In genomic region chr16:4263504-4264436, GRCh38 we compare ENCODE assay signal across 8 cellular contexts. TPM values are rescaled to one million over a fixed set of nuclear protein-coding genes. Genes with fewer than 3 reads are reported as not detected.
DNase-seq lines count a peak whose midpoint lies in the region; ATAC-seq and TF ChIP-seq lines count a peak whose summit lies in the region.

No MANE protein-coding gene starts in this region.

- H3K4me3 ChIP-seq in SK-N-MC: no peak overlapping the region
- H3K4me3 ChIP-seq in skeletal muscle cell (ENCODE audit: low read depth, low read length): no peak overlapping the region

- no peaks in the 10 kb centered on the region for H3K27me3 ChIP-seq in foreskin keratinocyte

- peak; percentile 9 for TF ChIP-seq CTCF in foreskin keratinocyte (conservative IDR thresholded peaks at IDR 0.05)

- DNase-seq in GM04503 (ENCODE audit: low read depth): peak; percentile 65
- no peak for DNase-seq in SK-N-MC (ENCODE audit: low read depth, low spot score)
- no peak for DNase-seq in foreskin keratinocyte
- DNase-seq in skeletal muscle cell (ENCODE audit: low read depth): peak; percentile 72
- no peak for DNase-seq in A172 (ENCODE audit: low spot score)

- no peaks in the 10 kb centered on the region for H3K4me1 ChIP-seq in foreskin keratinocyte

- H3K9ac ChIP-seq in SK-N-MC (ENCODE audit: insufficient read length): no peak overlapping the region

- H3K27ac ChIP-seq in SK-N-MC: peak overlapping the region; percentile 23; the same call in 1 of the 2 replicates
- no peak overlapping the region for H3K27ac ChIP-seq in foreskin keratinocyte

- ATAC-seq in foreskin keratinocyte (peak; percentile 34), HG02885 (IDR thresholded peaks at IDR 0.05; ENCODE audit: poor library complexity, unreplicated experiment) (no peak), GM21528 (IDR thresholded peaks at IDR 0.05; ENCODE audit: low FRiP score, unreplicated experiment) (no peak), HG02870 (IDR thresholded peaks at IDR 0.05; ENCODE audit: unreplicated experiment) (no peak)

- no peaks in the 10 kb centered on the region for H3K9me3 ChIP-seq in SK-N-MC (ENCODE audit: low read depth, low read length)

- H3K36me3 ChIP-seq in SK-N-MC (ENCODE audit: insufficient read depth, low read length): peaks cover 49% of the 10 kb centered on the region

RNA-seq across cellular contexts. Expression of gene TFAP4, which starts 9.1 kb away (rescaled TPM):
- 13.7 and 19.7 TPM in 2 replicates for total RNA-seq in foreskin keratinocyte
- 11.9 and 15.1 TPM in 2 replicates for polyA plus RNA-seq in foreskin keratinocyte
- 8.0 and 12.1 TPM in 2 replicates for total RNA-seq in A172 (2014; rRNA removed; shearing (Covaris generic))

RNA-seq across cellular contexts. Expression of gene SRL, which starts 21.9 kb away (rescaled TPM):
- total RNA-seq in foreskin keratinocyte: not detected in 2 replicates
- not detected in 2 replicates for polyA plus RNA-seq in foreskin keratinocyte
- total RNA-seq in A172 (2014; rRNA removed; shearing (Covaris generic)): not detected in 2 replicates

RNA-seq across cellular contexts. Expression of gene GLIS2, which starts 52.1 kb away (rescaled TPM):
- total RNA-seq in foreskin keratinocyte: 5.0 and 5.3 TPM in 2 replicates
- polyA plus RNA-seq in foreskin keratinocyte: 9.5 TPM in 2 replicates
- total RNA-seq in A172 (2014; rRNA removed; shearing (Covaris generic)): 3.2 and 5.7 TPM in 2 replicates

Comparison
In these comparisons a context has a peak if more than half of its experiments do, and no peak if none do; other contexts are left out.
1. DNase-seq: peak in GM04503 (single experiment) and skeletal muscle cell (single experiment); none in SK-N-MC (single experiment), foreskin keratinocyte (0 of 2) and A172 (single experiment).